In genomic region chr4:71269241-71269640, GRCh38 we compare ENCODE assay signal across 26 cellular contexts.
"Had no signal": no experiment of that assay in that cellular context is flagged by ENCODE, and none has a peak within 500 bp of the region (broad histone marks: within the 10 kb centered on the region; RNA-seq: fewer than 3 reads in every experiment).

No MANE protein-coding gene starts in this region.

- H3K4me3 Mint-ChIP-seq: dendritic cell treated with granulocyte-macrophage colony-stimulating factor and Interleukin-4, amounts not matched to agents 40 ng/mL and 50 ng/mL, for 4 days; endodermal cell; natural killer cell; stimulated activated memory B cell treated with anti-CD40 and anti-IgM and Interleukin-4, amounts not matched to agents 10 μg/mL and 1 μg/mL and 100 μg/mL, for 72 hours; stimulated activated naive CD8-positive, alpha-beta T cell treated with anti-CD3 and anti-CD28 coated beads, Interleukin-15, Interleukin-2, amounts not matched to agents 100 ng/mL and 50 ng/mL, for 24 hours had no signal

- H3K27me3 Mint-ChIP-seq: stimulated activated naive CD8-positive, alpha-beta T cell treated with anti-CD3 and anti-CD28 coated beads, Interleukin-15, Interleukin-2, amounts not matched to agents 100 ng/mL and 50 ng/mL, for 24 hours had no signal

- ATAC-seq: esophagus mucosa; foreskin keratinocyte; gastroesophageal sphincter; heart left ventricle; left cardiac atrium; left lung; natural killer cell; sciatic nerve; stimulated activated memory B cell treated with anti-CD40 and anti-IgM and Interleukin-4, amounts not matched to agents 10 μg/mL and 1 μg/mL and 100 μg/mL, for 72 hours had no signal

- H3K9me3 Mint-ChIP-seq: dendritic cell treated with granulocyte-macrophage colony-stimulating factor and Interleukin-4, amounts not matched to agents 40 ng/mL and 50 ng/mL, for 4 days; endodermal cell; natural killer cell; stimulated activated memory B cell treated with anti-CD40 and anti-IgM and Interleukin-4, amounts not matched to agents 10 μg/mL and 1 μg/mL and 100 μg/mL, for 72 hours; stimulated activated naive CD8-positive, alpha-beta T cell treated with anti-CD3 and anti-CD28 coated beads, Interleukin-15, Interleukin-2, amounts not matched to agents 100 ng/mL and 50 ng/mL, for 24 hours had no signal

- H3K27ac Mint-ChIP-seq: dendritic cell treated with granulocyte-macrophage colony-stimulating factor and Interleukin-4, amounts not matched to agents 40 ng/mL and 50 ng/mL, for 4 days; endodermal cell; natural killer cell; stimulated activated memory B cell treated with anti-CD40 and anti-IgM and Interleukin-4, amounts not matched to agents 10 μg/mL and 1 μg/mL and 100 μg/mL, for 72 hours; stimulated activated naive CD8-positive, alpha-beta T cell treated with anti-CD3 and anti-CD28 coated beads, Interleukin-15, Interleukin-2, amounts not matched to agents 100 ng/mL and 50 ng/mL, for 24 hours had no signal

- H3K9me3 ChIP-seq: colonic mucosa, gastroesophageal sphincter, heart left ventricle, left lung, neutrophil, prostate gland, right atrium auricular region, spleen, suprapubic skin had no signal

- H3K36me3 Mint-ChIP-seq: natural killer cell; stimulated activated memory B cell treated with anti-CD40 and anti-IgM and Interleukin-4, amounts not matched to agents 10 μg/mL and 1 μg/mL and 100 μg/mL, for 72 hours had no signal

- DNase-seq: colonic mucosa; effector CD8-positive, alpha-beta T cell; endodermal cell; foreskin keratinocyte; heart left ventricle; hippocampal formation; left cardiac atrium; left lung; mammary epithelial cell; mesendoderm; midbrain; natural killer cell; spleen; stimulated activated CD4-positive, alpha-beta T cell treated with anti-CD3 and anti-CD28 coated beads, Interleukin-4, amount 100 ng/mL, for 4 hours had no signal

- H3K4me1 Mint-ChIP-seq: stimulated activated memory B cell treated with anti-CD40 and anti-IgM and Interleukin-4, amounts not matched to agents 10 μg/mL and 1 μg/mL and 100 μg/mL, for 72 hours had no signal

- H3K4me3 ChIP-seq: colonic mucosa, gastroesophageal sphincter, heart left ventricle, left lung, prostate gland, right atrium auricular region, skin epidermis, spleen, suprapubic skin had no signal

- H3K27ac ChIP-seq: colonic mucosa, epithelial cell of prostate, foreskin keratinocyte, gastroesophageal sphincter, heart left ventricle, left lung, neutrophil, prostate gland, right atrium auricular region, skin epidermis, spleen, suprapubic skin had no signal

- H3K27me3 ChIP-seq: colonic mucosa, foreskin keratinocyte, gastroesophageal sphincter, heart left ventricle, left lung, right atrium auricular region, spleen, suprapubic skin had no signal

- H3K4me1 ChIP-seq: colonic mucosa, gastroesophageal sphincter, prostate gland, suprapubic skin had no signal

- H3K36me3 ChIP-seq: colonic mucosa, gastroesophageal sphincter, heart left ventricle, left lung, neutrophil, prostate gland, right atrium auricular region, spleen, suprapubic skin had no signal
